In genomic region chr11:125957623-125958330, GRCh38 we compare ENCODE assay signal across 18 cellular contexts. TPM values are rescaled to one million over a fixed set of nuclear protein-coding genes. Genes with fewer than 3 reads are reported as not detected.
A peak's percentile ranks its signal among the peaks of the same experiment; 100 is the strongest.
DNase-seq lines count a peak whose midpoint lies in the region; ATAC-seq and TF ChIP-seq lines count a peak whose summit lies in the region.
"Had no signal": no experiment of that assay in that cellular context is flagged by ENCODE, and none has a peak within 500 bp of the region (broad histone marks: within the 10 kb centered on the region; RNA-seq: fewer than 3 reads in every experiment).

No MANE protein-coding gene starts in this region.

- DNase-seq in activated naive CD8-positive, alpha-beta T cell treated with anti-CD3 and anti-CD28 coated beads, Interleukin-2, amount 10 ng/mL, durations not matched to agents 7 days and 5 days: no peak
- no peak for DNase-seq in activated naive CD8-positive, alpha-beta T cell treated with anti-CD3 and anti-CD28 coated beads for 36 hours
- DNase-seq in T-helper 17 cell: no peak
- peak; percentile 59 for DNase-seq in fibroblast of the aortic adventitia (ENCODE audit: low read depth)
- no peak for DNase-seq in NOMO-1 (lab: John Stamatoyannopoulos, UW; ENCODE audit: unreplicated experiment in 2 of 2)
- DNase-seq in NCI-H1930 (lab: John Stamatoyannopoulos, UW): no peak
- DNase-seq: BE2C; CD8-positive, alpha-beta memory T cell; NCI-H1048; NCI-H146; NCI-H2107; NCI-H69; SHP77 had no signal

- H3K27ac ChIP-seq in thymus (ENCODE audit: low read depth): peak overlapping the region; percentile 55

- peaks cover 3% of the 10 kb centered on the region for H3K36me3 Mint-ChIP-seq in activated naive CD8-positive, alpha-beta T cell treated with anti-CD3 and anti-CD28 coated beads, Interleukin-2, amount 10 ng/mL, durations not matched to agents 7 days and 5 days
- H3K36me3 Mint-ChIP-seq in activated naive CD8-positive, alpha-beta T cell treated with anti-CD3 and anti-CD28 coated beads for 36 hours: peaks cover 3% of the 10 kb centered on the region
- H3K36me3 Mint-ChIP-seq in T-helper 17 cell (ENCODE audit: low read depth): peaks cover 6% of the 10 kb centered on the region

- H3K4me3 Mint-ChIP-seq in activated naive CD8-positive, alpha-beta T cell treated with anti-CD3 and anti-CD28 coated beads, Interleukin-2, amount 10 ng/mL, durations not matched to agents 7 days and 5 days: peak overlapping the region; percentile 75
- no peak overlapping the region for H3K4me3 Mint-ChIP-seq in activated naive CD8-positive, alpha-beta T cell treated with anti-CD3 and anti-CD28 coated beads for 36 hours
- no peak overlapping the region for H3K4me3 Mint-ChIP-seq in T-helper 17 cell

- no peaks in the 10 kb centered on the region for H3K27me3 ChIP-seq in thymus (ENCODE audit: control insufficient read depth, insufficient read depth)
- H3K27me3 ChIP-seq: BE2C had no signal

- no peaks in the 10 kb centered on the region for H3K36me3 ChIP-seq in thymus (ENCODE audit: control insufficient read depth, insufficient read depth)

- H3K4me1 ChIP-seq in thymus (ENCODE audit: control insufficient read depth, insufficient read depth, low read length): no peaks in the 10 kb centered on the region

- H3K27me3 Mint-ChIP-seq in activated naive CD8-positive, alpha-beta T cell treated with anti-CD3 and anti-CD28 coated beads, Interleukin-2, amount 10 ng/mL, durations not matched to agents 7 days and 5 days: no peaks in the 10 kb centered on the region
- H3K27me3 Mint-ChIP-seq in activated naive CD8-positive, alpha-beta T cell treated with anti-CD3 and anti-CD28 coated beads for 36 hours: no peaks in the 10 kb centered on the region
- peaks cover 4% of the 10 kb centered on the region for H3K27me3 Mint-ChIP-seq in T-helper 17 cell

- no peak for ATAC-seq in activated naive CD8-positive, alpha-beta T cell treated with anti-CD3 and anti-CD28 coated beads, Interleukin-2, amount 10 ng/mL, durations not matched to agents 7 days and 5 days (ENCODE audit: low read depth)
- ATAC-seq in T-helper 17 cell (no peak), HG02642 (IDR thresholded peaks at IDR 0.05; ENCODE audit: poor library complexity, unreplicated experiment) (no peak)
- ATAC-seq: HCT116 had no signal

- 77% methylated on average over 14 of the region's 14 CpGs for WGBS in thymus

- no peaks in the 10 kb centered on the region for H3K9me3 Mint-ChIP-seq in activated naive CD8-positive, alpha-beta T cell treated with anti-CD3 and anti-CD28 coated beads, Interleukin-2, amount 10 ng/mL, durations not matched to agents 7 days and 5 days
- peaks cover 4% of the 10 kb centered on the region for H3K9me3 Mint-ChIP-seq in activated naive CD8-positive, alpha-beta T cell treated with anti-CD3 and anti-CD28 coated beads for 36 hours

- no peak for TF ChIP-seq CTCF in fibroblast of the aortic adventitia (IDR thresholded peaks at IDR 0.05; ENCODE audit: insufficient read depth, low read length)

- POLR2A ChIA-PET in activated naive CD8-positive, alpha-beta T cell treated with anti-CD3 and anti-CD28 coated beads, Interleukin-2, amount 10 ng/mL, durations not matched to agents 7 days and 5 days (lab: Charles Lee): no interaction called here

- no peak overlapping the region for H3K4me3 ChIP-seq in fibroblast of the aortic adventitia (ENCODE audit: low read depth, low read length)
- peak overlapping the region; percentile 29 for H3K4me3 ChIP-seq in thymus (ENCODE audit: low read length)

- H3K9me3 ChIP-seq in T-helper 17 cell (ENCODE audit: control insufficient read depth, low read length, poor library complexity, severe bottlenecking): no peaks in the 10 kb centered on the region
- H3K9me3 ChIP-seq in thymus (ENCODE audit: control insufficient read depth): no peaks in the 10 kb centered on the region
- H3K9me3 ChIP-seq: BE2C had no signal

- H3K4me1 Mint-ChIP-seq in activated naive CD8-positive, alpha-beta T cell treated with anti-CD3 and anti-CD28 coated beads, Interleukin-2, amount 10 ng/mL, durations not matched to agents 7 days and 5 days: peaks cover 5% of the 10 kb centered on the region
- no peaks in the 10 kb centered on the region for H3K4me1 Mint-ChIP-seq in activated naive CD8-positive, alpha-beta T cell treated with anti-CD3 and anti-CD28 coated beads for 36 hours
- peaks cover 7% of the 10 kb centered on the region for H3K4me1 Mint-ChIP-seq in T-helper 17 cell

- no peak overlapping the region for H3K27ac Mint-ChIP-seq in activated naive CD8-positive, alpha-beta T cell treated with anti-CD3 and anti-CD28 coated beads, Interleukin-2, amount 10 ng/mL, durations not matched to agents 7 days and 5 days
- no peak overlapping the region for H3K27ac Mint-ChIP-seq in activated naive CD8-positive, alpha-beta T cell treated with anti-CD3 and anti-CD28 coated beads for 36 hours
- H3K27ac Mint-ChIP-seq in T-helper 17 cell: peak overlapping the region; percentile 14

RNA-seq across cellular contexts. Expression of gene VSIG10L2, which starts 11.9 kb away (rescaled TPM):
- not detected for total RNA-seq in activated naive CD8-positive, alpha-beta T cell treated with anti-CD3 and anti-CD28 coated beads, Interleukin-2, amount 10 ng/mL, durations not matched to agents 7 days and 5 days
- not detected for total RNA-seq in activated naive CD8-positive, alpha-beta T cell treated with anti-CD3 and anti-CD28 coated beads for 36 hours
- not detected for total RNA-seq in T-helper 17 cell
- total RNA-seq in fibroblast of the aortic adventitia (ENCODE audit: low replicate concordance): not detected in 2 replicates
- 0.84 TPM for polyA plus RNA-seq in thymus
- total RNA-seq: CD8-positive, alpha-beta memory T cell; Daoy had no signal
- polyA plus RNA-seq: AG04450; CD8-positive, alpha-beta memory T cell had no signal

RNA-seq across cellular contexts. Expression of gene DDX25, which starts 53.5 kb away (rescaled TPM):
- not detected for total RNA-seq in activated naive CD8-positive, alpha-beta T cell treated with anti-CD3 and anti-CD28 coated beads, Interleukin-2, amount 10 ng/mL, durations not matched to agents 7 days and 5 days
- under 1 TPM; 0.14 to 0.26 TPM for total RNA-seq in activated naive CD8-positive, alpha-beta T cell treated with anti-CD3 and anti-CD28 coated beads for 36 hours
- total RNA-seq in T-helper 17 cell (not detected), fibroblast of the aortic adventitia (ENCODE audit: low replicate concordance) (under 0.01 TPM in 1 of 2 replicates, not detected in the other)
- polyA plus RNA-seq in thymus: 1.1 TPM
- polyA plus RNA-seq: AG04450; CD8-positive, alpha-beta memory T cell had no signal

RNA-seq across cellular contexts. Expression of gene PUS3, which starts 54.8 kb away (rescaled TPM):
- total RNA-seq in activated naive CD8-positive, alpha-beta T cell treated with anti-CD3 and anti-CD28 coated beads, Interleukin-2, amount 10 ng/mL, durations not matched to agents 7 days and 5 days: 10 to 100 TPM; 10.1 to 10.9 TPM
- 10 to 100 TPM; 16.1 to 23.3 TPM for total RNA-seq in activated naive CD8-positive, alpha-beta T cell treated with anti-CD3 and anti-CD28 coated beads for 36 hours
- total RNA-seq in T-helper 17 cell (1 to 10 TPM; 3.5 to 4.1 TPM), fibroblast of the aortic adventitia (ENCODE audit: low replicate concordance) (11.7 and 38.3 TPM in 2 replicates)
- polyA plus RNA-seq in thymus: 17.2 TPM
